Comparison of ENCODE assay signal across 35 cellular contexts in the genomic region with DNA sequence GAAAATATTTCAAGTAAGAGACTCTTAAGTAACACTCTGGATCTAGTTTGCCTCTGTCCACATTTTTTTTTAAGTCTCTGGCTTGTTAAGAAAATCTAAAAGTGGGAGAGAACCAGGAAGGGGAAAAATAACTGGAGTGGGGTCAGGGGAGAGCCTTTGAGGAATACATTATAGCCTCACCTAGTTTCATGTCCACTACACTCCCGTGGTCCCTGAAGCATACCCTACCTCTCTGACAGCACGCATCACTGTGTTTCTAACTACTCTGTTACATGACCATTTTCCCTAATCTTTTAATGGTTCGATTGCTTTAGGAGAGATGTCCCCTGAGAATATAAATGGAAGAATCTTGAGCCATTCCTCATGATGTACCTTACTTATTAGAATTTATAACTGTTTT.
"Had no signal": no experiment of that assay in that cellular context is flagged by ENCODE, and none has a peak within 500 bp of the region (broad histone marks: within the 10 kb centered on the region; RNA-seq: fewer than 3 reads in every experiment).

No MANE protein-coding gene starts in this region.

- H3K36me3 ChIP-seq: ascending aorta, cardiac muscle cell had no signal

- H3K9me3 ChIP-seq: ascending aorta had no signal

- H3K27me3 ChIP-seq: ascending aorta, cardiac muscle cell had no signal

- DNase-seq: activated B cell treated with CpG ODN at 0.5 μM for 24 hours; activated CD4-positive, alpha-beta memory T cell treated with anti-CD3 and anti-CD28 coated beads for 36 hours; activated CD4-positive, alpha-beta T cell treated with anti-CD3 and anti-CD28 coated beads for 4 hours; activated CD4-positive, alpha-beta T cell treated with anti-CD3 and anti-CD28 coated beads, Interleukin-2, amount 10 ng/mL, durations not matched to agents 24 days and 14 days; activated CD4-positive, alpha-beta T cell treated with anti-CD3 and anti-CD28 coated beads, Interleukin-2, amount 50 U/mL, for 1 hour; activated CD4-positive, alpha-beta T cell treated with anti-CD3 and anti-CD28 coated beads, Interleukin-2, amount 50 U/mL, for 4 hours; activated CD4-positive, CD25-positive, alpha-beta regulatory T cell treated with anti-CD3 and anti-CD28 coated beads, Interleukin-2, amount 50 U/mL, for 72 hours; activated CD8-positive, alpha-beta memory T cell treated with anti-CD3 and anti-CD28 coated beads, Interleukin-2, amount 10 ng/mL, durations not matched to agents 7 days and 5 days; activated CD8-positive, alpha-beta memory T cell treated with anti-CD3 and anti-CD28 coated beads, Interleukin-2, amount 50 U/mL, for 48 hours; activated CD8-positive, alpha-beta T cell treated with anti-CD3 and anti-CD28 coated beads for 36 hours; activated effector memory CD4-positive, alpha-beta T cell treated with Interleukin-2 at 50 U/mL for 16 hours; activated gamma-delta T cell; activated naive CD4-positive, alpha-beta T cell treated with anti-CD3 and anti-CD28 coated beads, Interleukin-2, amount 10 ng/mL, durations not matched to agents 7 days and 5 days; activated naive CD4-positive, alpha-beta T cell treated with Interleukin-2 at 50 U/mL for 16 hours; activated naive CD8-positive, alpha-beta T cell treated with anti-CD3 and anti-CD28 coated beads, Interleukin-2, amount 10 ng/mL, durations not matched to agents 7 days and 5 days; activated naive CD8-positive, alpha-beta T cell treated with anti-CD3 and anti-CD28 coated beads, Interleukin-2, amount 50 U/mL, for 24 hours; activated T-cell treated with anti-CD3 and anti-CD28 coated beads, Interleukin-2, amount 50 U/mL, for 24 hours; activated T-cell treated with anti-CD3 and anti-CD28 coated beads, Interleukin-2, amount 50 U/mL, for 48 hours; amygdala; anterior cingulate cortex; caudate nucleus; cerebellar nuclear complex; T-helper 1 cell; T-helper 2 cell; T-helper 9 cell had no signal

- H3K27me3 Mint-ChIP-seq: activated B cell treated with CpG ODN at 0.5 μM for 24 hours; activated CD8-positive, alpha-beta T cell treated with anti-CD3 and anti-CD28 coated beads for 36 hours; activated naive CD8-positive, alpha-beta T cell; activated T-cell treated with anti-CD3 and anti-CD28 coated beads, Interleukin-2, amount 50 U/mL, for 24 hours; brain; central memory CD8-positive, alpha-beta T cell had no signal

- H3K27ac ChIP-seq: ascending aorta, cardiac muscle cell, VCaP had no signal

- H3K4me3 Mint-ChIP-seq: activated B cell treated with CpG ODN at 0.5 μM for 24 hours; activated CD4-positive, alpha-beta memory T cell treated with anti-CD3 and anti-CD28 coated beads for 36 hours; activated CD4-positive, alpha-beta T cell treated with anti-CD3 and anti-CD28 coated beads, Interleukin-2, amount 10 ng/mL, durations not matched to agents 24 days and 14 days; activated CD8-positive, alpha-beta memory T cell treated with anti-CD3 and anti-CD28 coated beads, Interleukin-2, amount 10 ng/mL, durations not matched to agents 7 days and 5 days; activated CD8-positive, alpha-beta T cell treated with anti-CD3 and anti-CD28 coated beads for 36 hours; activated naive CD4-positive, alpha-beta T cell treated with anti-CD3 and anti-CD28 coated beads, Interleukin-2, amount 10 ng/mL, durations not matched to agents 7 days and 5 days; activated naive CD4-positive, alpha-beta T cell treated with anti-CD3 and anti-CD28 coated beads, Interleukin-2, amount 50 U/mL, for 24 hours; activated naive CD8-positive, alpha-beta T cell; activated naive CD8-positive, alpha-beta T cell treated with anti-CD3 and anti-CD28 coated beads, Interleukin-2, amount 10 ng/mL, durations not matched to agents 7 days and 5 days; activated naive CD8-positive, alpha-beta T cell treated with anti-CD3 and anti-CD28 coated beads, Interleukin-2, amount 50 U/mL, for 24 hours; activated T-cell treated with anti-CD3 and anti-CD28 coated beads, Interleukin-2, amount 50 U/mL, for 24 hours; brain; central memory CD8-positive, alpha-beta T cell; T-helper 1 cell treated with Interleukin-12 subunit alpha and Interleukin-12 subunit beta and Interleukin-4 antibody, amounts not matched to agents 30 μg/mL and 1 μg/mL, for 36 hours; T-helper 2 cell treated with Interferon-gamma antibody and Interleukin-4, amounts not matched to agents 5 μg/mL and 100 μg/mL, for 36 hours had no signal

- H3K9me3 Mint-ChIP-seq: activated B cell treated with CpG ODN at 0.5 μM for 24 hours; activated CD4-positive, alpha-beta memory T cell treated with anti-CD3 and anti-CD28 coated beads for 36 hours; activated CD4-positive, alpha-beta T cell treated with anti-CD3 and anti-CD28 coated beads, Interleukin-2, amount 10 ng/mL, durations not matched to agents 24 days and 14 days; activated CD8-positive, alpha-beta T cell treated with anti-CD3 and anti-CD28 coated beads for 36 hours; activated naive CD4-positive, alpha-beta T cell treated with anti-CD3 and anti-CD28 coated beads, Interleukin-2, amount 10 ng/mL, durations not matched to agents 7 days and 5 days; activated naive CD4-positive, alpha-beta T cell treated with anti-CD3 and anti-CD28 coated beads, Interleukin-2, amount 50 U/mL, for 24 hours; activated naive CD8-positive, alpha-beta T cell treated with anti-CD3 and anti-CD28 coated beads, Interleukin-2, amount 10 ng/mL, durations not matched to agents 7 days and 5 days; activated naive CD8-positive, alpha-beta T cell treated with anti-CD3 and anti-CD28 coated beads, Interleukin-2, amount 50 U/mL, for 24 hours; activated T-cell treated with anti-CD3 and anti-CD28 coated beads, Interleukin-2, amount 50 U/mL, for 24 hours; activated T-helper 2 cell treated with anti-CD3 and anti-CD28 coated beads, Interferon-gamma antibody, Interleukin-2, Interleukin-4, amounts not matched to agents 10 μg/mL and 5 μg/mL and 100 μg/mL, durations not matched to agents 14 hours and 24 hours and 36 hours; central memory CD8-positive, alpha-beta T cell; T-helper 1 cell treated with Interleukin-12 subunit alpha and Interleukin-12 subunit beta and Interleukin-4 antibody, amounts not matched to agents 30 μg/mL and 1 μg/mL, for 36 hours; T-helper 2 cell treated with Interferon-gamma antibody and Interleukin-4, amounts not matched to agents 5 μg/mL and 100 μg/mL, for 36 hours had no signal

- H3K4me1 ChIP-seq: ascending aorta had no signal

- H3K4me1 Mint-ChIP-seq: activated B cell treated with CpG ODN at 0.5 μM for 24 hours; activated CD4-positive, alpha-beta T cell treated with anti-CD3 and anti-CD28 coated beads, Interleukin-2, amount 10 ng/mL, durations not matched to agents 24 days and 14 days; activated CD8-positive, alpha-beta memory T cell treated with anti-CD3 and anti-CD28 coated beads, Interleukin-2, amount 10 ng/mL, durations not matched to agents 7 days and 5 days; activated naive CD4-positive, alpha-beta T cell treated with anti-CD3 and anti-CD28 coated beads, Interleukin-2, amount 10 ng/mL, durations not matched to agents 7 days and 5 days; activated naive CD4-positive, alpha-beta T cell treated with anti-CD3 and anti-CD28 coated beads, Interleukin-2, amount 50 U/mL, for 24 hours; activated naive CD8-positive, alpha-beta T cell treated with anti-CD3 and anti-CD28 coated beads, Interleukin-2, amount 10 ng/mL, durations not matched to agents 7 days and 5 days; activated naive CD8-positive, alpha-beta T cell treated with anti-CD3 and anti-CD28 coated beads, Interleukin-2, amount 50 U/mL, for 24 hours; brain; central memory CD8-positive, alpha-beta T cell had no signal

- H3K4me3 ChIP-seq: ascending aorta, cardiac muscle cell had no signal

- H3K27ac Mint-ChIP-seq: activated B cell treated with CpG ODN at 0.5 μM for 24 hours; activated CD4-positive, alpha-beta memory T cell treated with anti-CD3 and anti-CD28 coated beads for 36 hours; activated CD4-positive, alpha-beta T cell treated with anti-CD3 and anti-CD28 coated beads, Interleukin-2, amount 10 ng/mL, durations not matched to agents 24 days and 14 days; activated CD8-positive, alpha-beta memory T cell treated with anti-CD3 and anti-CD28 coated beads, Interleukin-2, amount 10 ng/mL, durations not matched to agents 7 days and 5 days; activated CD8-positive, alpha-beta T cell treated with anti-CD3 and anti-CD28 coated beads for 36 hours; activated naive CD4-positive, alpha-beta T cell treated with anti-CD3 and anti-CD28 coated beads, Interleukin-2, amount 10 ng/mL, durations not matched to agents 7 days and 5 days; activated naive CD4-positive, alpha-beta T cell treated with anti-CD3 and anti-CD28 coated beads, Interleukin-2, amount 50 U/mL, for 24 hours; activated naive CD8-positive, alpha-beta T cell; activated naive CD8-positive, alpha-beta T cell treated with anti-CD3 and anti-CD28 coated beads, Interleukin-2, amount 10 ng/mL, durations not matched to agents 7 days and 5 days; activated naive CD8-positive, alpha-beta T cell treated with anti-CD3 and anti-CD28 coated beads, Interleukin-2, amount 50 U/mL, for 24 hours; activated T-cell treated with anti-CD3 and anti-CD28 coated beads, Interleukin-2, amount 50 U/mL, for 24 hours; activated T-helper 2 cell treated with anti-CD3 and anti-CD28 coated beads, Interferon-gamma antibody, Interleukin-2, Interleukin-4, amounts not matched to agents 10 μg/mL and 5 μg/mL and 100 μg/mL, durations not matched to agents 14 hours and 24 hours and 36 hours; T-helper 1 cell treated with Interleukin-12 subunit alpha and Interleukin-12 subunit beta and Interleukin-4 antibody, amounts not matched to agents 30 μg/mL and 1 μg/mL, for 36 hours; T-helper 2 cell treated with Interferon-gamma antibody and Interleukin-4, amounts not matched to agents 5 μg/mL and 100 μg/mL, for 36 hours had no signal

- ATAC-seq: activated CD8-positive, alpha-beta memory T cell treated with anti-CD3 and anti-CD28 coated beads, Interleukin-2, amount 10 ng/mL, durations not matched to agents 7 days and 5 days; activated CD8-positive, alpha-beta T cell treated with anti-CD3 and anti-CD28 coated beads for 36 hours; activated naive CD8-positive, alpha-beta T cell treated with anti-CD3 and anti-CD28 coated beads, Interleukin-2, amount 50 U/mL, for 24 hours had no signal

- H3K36me3 Mint-ChIP-seq: activated CD4-positive, alpha-beta memory T cell treated with anti-CD3 and anti-CD28 coated beads for 36 hours; activated CD8-positive, alpha-beta memory T cell treated with anti-CD3 and anti-CD28 coated beads, Interleukin-2, amount 10 ng/mL, durations not matched to agents 7 days and 5 days; activated naive CD4-positive, alpha-beta T cell treated with anti-CD3 and anti-CD28 coated beads, Interleukin-2, amount 10 ng/mL, durations not matched to agents 7 days and 5 days; activated naive CD4-positive, alpha-beta T cell treated with anti-CD3 and anti-CD28 coated beads, Interleukin-2, amount 50 U/mL, for 24 hours; activated naive CD8-positive, alpha-beta T cell; activated naive CD8-positive, alpha-beta T cell treated with anti-CD3 and anti-CD28 coated beads, Interleukin-2, amount 10 ng/mL, durations not matched to agents 7 days and 5 days had no signal
